ENCODE assay signal across 8 cellular contexts in the genomic region with DNA sequence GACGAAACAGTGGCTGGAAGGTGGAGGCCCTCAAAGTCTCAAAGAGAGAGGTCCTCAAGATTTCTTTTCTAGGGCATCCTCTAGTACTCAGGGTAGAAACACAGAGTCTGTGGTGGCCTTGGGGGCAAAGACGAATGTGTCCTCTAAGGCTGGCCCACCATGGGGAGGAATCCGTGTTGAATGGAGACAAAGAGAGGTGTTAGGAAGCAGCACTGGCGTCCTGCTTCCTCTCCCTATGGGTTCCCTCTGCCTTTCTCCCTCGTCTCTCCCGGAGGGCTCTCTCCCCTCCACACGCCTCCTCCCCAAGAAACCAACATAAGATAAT.
DNase-seq lines count a peak whose midpoint lies in the region; ATAC-seq and TF ChIP-seq lines count a peak whose summit lies in the region.

No MANE protein-coding gene starts in this region.

- H3K36me3 Mint-ChIP-seq in CD14-positive monocyte (no peaks in the 10 kb centered on the region), GM23338 (ENCODE audit: low read depth) (no peaks in the 10 kb centered on the region)
- no peaks in the 10 kb centered on the region for H3K36me3 Mint-ChIP-seq in activated CD4-positive, alpha-beta memory T cell treated with anti-CD3 and anti-CD28 coated beads, Interleukin-2, amount 10 ng/mL, durations not matched to agents 7 days and 5 days (ENCODE audit: low read depth)

- H3K9me2 ChIP-seq in GM23338 (ENCODE audit: insufficient read depth) (peaks cover 3% of the 10 kb centered on the region), hepatocyte (replicated peaks; ENCODE audit: insufficient read depth) (no peaks in the 10 kb centered on the region)

- intact Hi-C loops in CD14-positive monocyte (cut with micrococcal nuclease), result loop anchor here in 1 of 2 donors (10.0 kb wide), 1 partner anchor 382 kb away; the partner anchor contains the start of gene ADAMTS6

- ATAC-seq in GM23338 (peak; percentile 31), GM21447 (IDR thresholded peaks at IDR 0.05; ENCODE audit: unreplicated experiment) (no peak)

- H3K9ac ChIP-seq in subcutaneous abdominal adipose tissue (ENCODE audit: low read length in 5 of 5), result peak overlapping the region; percentile 54 to 80 (median 69)

- no peaks in the 10 kb centered on the region for H3K27me3 ChIP-seq in GM23338 (ENCODE audit: insufficient read depth)
- H3K27me3 ChIP-seq in hepatocyte, result no peaks in the 10 kb centered on the region
- H3K27me3 ChIP-seq in subcutaneous abdominal adipose tissue (ENCODE audit: control insufficient read depth in 5 of 5, insufficient read depth in 4 of 5, low read length in 5 of 5), result no peaks in the 10 kb centered on the region

- TF ChIP-seq CTCF in CD14-positive monocyte (IDR thresholded peaks at IDR 0.05) (no peak), GM23338 (conservative IDR thresholded peaks at IDR 0.05; ENCODE audit: low read depth in 2 of 2) (no peak), hepatocyte (IDR thresholded peaks at IDR 0.05; ENCODE audit: poor library complexity) (no peak)

- H3K9me3 ChIP-seq in hepatocyte (ENCODE audit: low read depth) (no peaks in the 10 kb centered on the region), subcutaneous abdominal adipose tissue (ENCODE audit: control insufficient read depth in 5 of 5, low read length in 5 of 5) (no peaks in the 10 kb centered on the region)

- H2AFZ ChIP-seq in GM23338, result peak overlapping the region; percentile 95
- peak overlapping the region; percentile 44 for H2AFZ ChIP-seq in hepatocyte

- 75% methylated on average over 7 of the region's 7 CpGs for WGBS in hepatocyte (ENCODE audit: low lambda C conversion rate, missing lambda C conversion rate)

- H3K79me2 ChIP-seq in GM23338 (replicated peaks; ENCODE audit: insufficient read depth), result no peaks in the 10 kb centered on the region
- no peaks in the 10 kb centered on the region for H3K79me2 ChIP-seq in hepatocyte

- H3K4me3 ChIP-seq in GM23338 (peak overlapping the region; percentile 60), hepatocyte (no peak overlapping the region), subcutaneous abdominal adipose tissue (ENCODE audit: low read depth in 1 of 5, low read length in 5 of 5) (peak overlapping the region; percentile 68 to 77 (median 72))

- POLR2A ChIA-PET in activated CD4-positive, alpha-beta memory T cell treated with anti-CD3 and anti-CD28 coated beads, Interleukin-2, amount 10 ng/mL, durations not matched to agents 7 days and 5 days (lab: Charles Lee), result interaction anchor here (1.9 to 4.1 kb wide), 2 partner anchors 66 to 460 kb away, joined by 14 to 22 read pairs; partner anchors contain the start of genes CENPK and PPWD1

- H3K4me1 ChIP-seq in GM23338 (ENCODE audit: insufficient read depth) (peaks cover 25% of the 10 kb centered on the region), hepatocyte (ENCODE audit: insufficient read depth) (peaks cover 19% of the 10 kb centered on the region), subcutaneous abdominal adipose tissue (ENCODE audit: control insufficient read depth in 5 of 5, insufficient read depth in 5 of 5, low read length in 5 of 5) (peaks cover 0 to 13% (median 12%) of the 10 kb centered on the region in 5 donors)

- H3K4me1 Mint-ChIP-seq in CD14-positive monocyte (peaks cover 10% of the 10 kb centered on the region), GM23338 (peaks cover 28% of the 10 kb centered on the region)
- peaks cover 35% of the 10 kb centered on the region for H3K4me1 Mint-ChIP-seq in activated CD4-positive, alpha-beta memory T cell treated with anti-CD3 and anti-CD28 coated beads, Interleukin-2, amount 10 ng/mL, durations not matched to agents 7 days and 5 days

- CTCF ChIA-PET in activated CD4-positive, alpha-beta memory T cell treated with anti-CD3 and anti-CD28 coated beads, Interleukin-2, amount 10 ng/mL, durations not matched to agents 7 days and 5 days (lab: Charles Lee), result interaction anchor here (2.0 kb wide), 2 partner anchors 378 to 381 kb away, joined by 9 to 13 read pairs; partner anchors contain the start of gene ADAMTS6

- H3K4me2 ChIP-seq in GM23338 (peak overlapping the region; percentile 85), hepatocyte (peak overlapping the region; percentile 70)

- H3K4me3 Mint-ChIP-seq in CD14-positive monocyte (peak overlapping the region; percentile 87 to 98), GM23338 (peak overlapping the region; percentile 69)
- peak overlapping the region; percentile 69 for H3K4me3 Mint-ChIP-seq in activated CD4-positive, alpha-beta memory T cell treated with anti-CD3 and anti-CD28 coated beads, Interleukin-2, amount 10 ng/mL, durations not matched to agents 7 days and 5 days

- H3K9me3 Mint-ChIP-seq in CD14-positive monocyte, result peaks cover 0 to 2% (median 0%) of the 10 kb centered on the region in 7 donors
- no peaks in the 10 kb centered on the region for H3K9me3 Mint-ChIP-seq in GM23338
- H3K9me3 Mint-ChIP-seq in activated CD4-positive, alpha-beta memory T cell treated with anti-CD3 and anti-CD28 coated beads, Interleukin-2, amount 10 ng/mL, durations not matched to agents 7 days and 5 days, result no peaks in the 10 kb centered on the region

- no peaks in the 10 kb centered on the region for H4K20me1 ChIP-seq in GM23338 (replicated peaks; ENCODE audit: insufficient read depth)
- no peaks in the 10 kb centered on the region for H4K20me1 ChIP-seq in hepatocyte (ENCODE audit: insufficient read depth, poor library complexity, severe bottlenecking)

- H3K27ac Mint-ChIP-seq in CD14-positive monocyte (peak overlapping the region in 3 of 7 donors; percentile 26 to 78 (median 74)), GM23338 (peak overlapping the region; percentile 94)
- H3K27ac Mint-ChIP-seq in activated CD4-positive, alpha-beta memory T cell treated with anti-CD3 and anti-CD28 coated beads, Interleukin-2, amount 10 ng/mL, durations not matched to agents 7 days and 5 days, result no peak overlapping the region

- H3F3A ChIP-seq in GM23338 (replicated peaks; ENCODE audit: low read depth), result no peaks in the 10 kb centered on the region

- H3K36me3 ChIP-seq in GM23338 (ENCODE audit: insufficient read depth) (no peaks in the 10 kb centered on the region), hepatocyte (replicated peaks; ENCODE audit: insufficient read depth, low read depth) (no peaks in the 10 kb centered on the region), subcutaneous abdominal adipose tissue (ENCODE audit: control insufficient read depth in 5 of 5, insufficient read depth in 5 of 5, low read length in 5 of 5) (no peaks in the 10 kb centered on the region)

- H3K27me3 Mint-ChIP-seq in CD14-positive monocyte (ENCODE audit: low read depth in 3 of 3) (peaks cover 10 to 28% (median 14%) of the 10 kb centered on the region in 3 donors), GM23338 (ENCODE audit: insufficient read depth, low read depth, poor library complexity) (peaks cover 17% of the 10 kb centered on the region)
- peaks cover 22% of the 10 kb centered on the region for H3K27me3 Mint-ChIP-seq in activated CD4-positive, alpha-beta memory T cell treated with anti-CD3 and anti-CD28 coated beads, Interleukin-2, amount 10 ng/mL, durations not matched to agents 7 days and 5 days

- H3K27ac ChIP-seq in GM23338 (ENCODE audit: low read depth) (peak overlapping the region; percentile 95), hepatocyte (peak overlapping the region; percentile 94), subcutaneous abdominal adipose tissue (ENCODE audit: low read depth, low read length) (peak overlapping the region; percentile 75)

- DNase-seq in CD14-positive monocyte (ENCODE audit: low spot score) (no peak), GM23338 (ENCODE audit: low spot score) (no peak), hepatocyte (ENCODE audit: low spot score) (no peak), NCI-H82 (lab: John Stamatoyannopoulos, UW) (no peak)
- no peak for DNase-seq in activated CD4-positive, alpha-beta memory T cell treated with anti-CD3 and anti-CD28 coated beads, Interleukin-2, amount 10 ng/mL, durations not matched to agents 7 days and 5 days
- DNase-seq in stimulated activated CD4-positive, alpha-beta T cell treated with anti-CD3 and anti-CD28 coated beads, Interleukin-4, amount 100 ng/mL, for 1 hour, result no peak
